In genomic region chr4:119037709-119038463, GRCh38 we compare ENCODE assay signal across 10 cellular contexts.
A peak's percentile ranks its signal among the peaks of the same experiment; 100 is the strongest.
DNase-seq lines count a peak whose midpoint lies in the region; ATAC-seq and TF ChIP-seq lines count a peak whose summit lies in the region.
"Had no signal": no experiment of that assay in that cellular context is flagged by ENCODE, and none has a peak within 500 bp of the region (broad histone marks: within the 10 kb centered on the region; RNA-seq: fewer than 3 reads in every experiment).

No MANE protein-coding gene starts in this region.

- peaks cover 19% of the 10 kb centered on the region for H3K4me1 Mint-ChIP-seq in progenitor cell of endocrine pancreas (ENCODE audit: low read depth)
- H3K4me1 Mint-ChIP-seq: activated naive CD8-positive, alpha-beta T cell treated with anti-CD3 and anti-CD28 coated beads, Interleukin-2, amount 10 ng/mL, durations not matched to agents 7 days and 5 days had no signal

- TF ChIP-seq CTCF in GM10266 (IDR thresholded peaks at IDR 0.05; ENCODE audit: control insufficient read depth, insufficient read depth, low read depth, missing control alignments) (no peak), progenitor cell of endocrine pancreas (IDR thresholded peaks at IDR 0.05; ENCODE audit: unreplicated experiment) (no peak), PC-3 (conservative IDR thresholded peaks at IDR 0.05; ENCODE audit: low read depth, low read length) (no peak)

- ATAC-seq in GM21360 (IDR thresholded peaks at IDR 0.05; ENCODE audit: unreplicated experiment): peak; percentile 60
- peak; percentile 43 for ATAC-seq in HG03439 (IDR thresholded peaks at IDR 0.05; ENCODE audit: unreplicated experiment)
- ATAC-seq in PC-3: no peak
- no peak for ATAC-seq in GM19324 (IDR thresholded peaks at IDR 0.05; ENCODE audit: low FRiP score, unreplicated experiment)

- peak overlapping the region; percentile 68 for H3K27ac ChIP-seq in muscle layer of duodenum (ENCODE audit: low read length)
- H3K27ac ChIP-seq in PC-3 (ENCODE audit: low read length): no peak overlapping the region

- H3F3A ChIP-seq in PC-3 (ENCODE audit: low read length, unreplicated experiment): no peaks in the 10 kb centered on the region

- no peaks in the 10 kb centered on the region for H3K9me2 ChIP-seq in PC-3 (replicated peaks; ENCODE audit: low read length)

- H3K27me3 ChIP-seq in muscle layer of duodenum (ENCODE audit: low read depth, low read length) (no peaks in the 10 kb centered on the region), PC-3 (ENCODE audit: low read length) (no peaks in the 10 kb centered on the region)

- peaks cover 0 to 13% of the 10 kb centered on the region in 2 donors for H3K36me3 ChIP-seq in muscle layer of duodenum (ENCODE audit: control insufficient read depth in 1 of 2, insufficient read depth in 2 of 2, low read length in 2 of 2)
- H3K36me3 ChIP-seq in PC-3 (ENCODE audit: low read depth, low read length): no peaks in the 10 kb centered on the region

- no peak overlapping the region for H3K4me2 ChIP-seq in PC-3 (ENCODE audit: low read length)

- H3K9me3 ChIP-seq in muscle layer of duodenum (ENCODE audit: control insufficient read depth in 1 of 2, low read length in 2 of 2): no peaks in the 10 kb centered on the region
- no peaks in the 10 kb centered on the region for H3K9me3 ChIP-seq in PC-3 (ENCODE audit: low read length)

- H3K4me3 Mint-ChIP-seq in progenitor cell of endocrine pancreas (ENCODE audit: low read depth): no peak overlapping the region
- H3K4me3 Mint-ChIP-seq: activated naive CD8-positive, alpha-beta T cell treated with anti-CD3 and anti-CD28 coated beads, Interleukin-2, amount 10 ng/mL, durations not matched to agents 7 days and 5 days; T-helper 1 cell treated with Interleukin-12 subunit alpha and Interleukin-12 subunit beta and Interleukin-4 antibody, amounts not matched to agents 30 μg/mL and 1 μg/mL, for 36 hours had no signal

- CTCF ChIA-PET in PC-3 (lab: Charles Lee): no interaction called here

- POLR2A ChIA-PET in PC-3 (lab: Charles Lee; ENCODE audit: unreplicated experiment): no interaction called here

- H3K9me3 Mint-ChIP-seq in progenitor cell of endocrine pancreas (ENCODE audit: low read depth): no peaks in the 10 kb centered on the region
- H3K9me3 Mint-ChIP-seq: activated naive CD8-positive, alpha-beta T cell treated with anti-CD3 and anti-CD28 coated beads, Interleukin-2, amount 10 ng/mL, durations not matched to agents 7 days and 5 days; T-helper 1 cell treated with Interleukin-12 subunit alpha and Interleukin-12 subunit beta and Interleukin-4 antibody, amounts not matched to agents 30 μg/mL and 1 μg/mL, for 36 hours had no signal

- H2AFZ ChIP-seq in PC-3 (ENCODE audit: low read length): no peak overlapping the region

- H4K20me1 ChIP-seq in PC-3 (ENCODE audit: low read length): no peaks in the 10 kb centered on the region

- BruUV-seq in PC-3 (replicated peaks; lab: Mats Ljungman, UMichigan): no TSS peak

- no peaks in the 10 kb centered on the region for H3K79me2 ChIP-seq in PC-3 (ENCODE audit: low read length)

- H3K9ac ChIP-seq in PC-3 (ENCODE audit: low read length): no peak overlapping the region

- H3K4me1 ChIP-seq in muscle layer of duodenum (ENCODE audit: control insufficient read depth in 1 of 2, insufficient read depth in 2 of 2, low read length in 2 of 2) (peaks cover 0 to 63% of the 10 kb centered on the region in 2 donors), PC-3 (ENCODE audit: insufficient read depth, low read length) (peaks cover 4% of the 10 kb centered on the region; the same call in 1 of the 2 replicates)

- no peaks in the 10 kb centered on the region for H3K27me3 Mint-ChIP-seq in progenitor cell of endocrine pancreas
- H3K27me3 Mint-ChIP-seq: activated naive CD8-positive, alpha-beta T cell treated with anti-CD3 and anti-CD28 coated beads, Interleukin-2, amount 10 ng/mL, durations not matched to agents 7 days and 5 days had no signal

- no peaks in the 10 kb centered on the region for H3K36me3 Mint-ChIP-seq in progenitor cell of endocrine pancreas (ENCODE audit: insufficient read depth)
- H3K36me3 Mint-ChIP-seq: activated naive CD8-positive, alpha-beta T cell treated with anti-CD3 and anti-CD28 coated beads, Interleukin-2, amount 10 ng/mL, durations not matched to agents 7 days and 5 days had no signal

- no peak overlapping the region for H3K4me3 ChIP-seq in muscle layer of duodenum (ENCODE audit: low read depth in 1 of 2, low read length in 2 of 2)
- H3K4me3 ChIP-seq in PC-3 (ENCODE audit: low read length): no peak overlapping the region

- no peak overlapping the region for H3K27ac Mint-ChIP-seq in progenitor cell of endocrine pancreas
- H3K27ac Mint-ChIP-seq: activated naive CD8-positive, alpha-beta T cell treated with anti-CD3 and anti-CD28 coated beads, Interleukin-2, amount 10 ng/mL, durations not matched to agents 7 days and 5 days; T-helper 1 cell treated with Interleukin-12 subunit alpha and Interleukin-12 subunit beta and Interleukin-4 antibody, amounts not matched to agents 30 μg/mL and 1 μg/mL, for 36 hours had no signal

- intact Hi-C loops in PC-3 (cut with micrococcal nuclease): no loop called here

- DNase-seq in GM10266 (ENCODE audit: extremely low spot score) (peak; percentile 17), progenitor cell of endocrine pancreas (ENCODE audit: low spot score, unreplicated experiment) (no peak), PC-3 (no peak), glomerular visceral epithelial cell (ENCODE audit: extremely low spot score) (no peak)
- DNase-seq: activated naive CD8-positive, alpha-beta T cell treated with anti-CD3 and anti-CD28 coated beads, Interleukin-2, amount 10 ng/mL, durations not matched to agents 7 days and 5 days had no signal

Comparison
In these comparisons a context has a peak if more than half of its experiments do, and no peak if none do; other contexts are left out.
1. ATAC-seq: peak in GM21360 (single experiment) and HG03439 (single experiment); none in PC-3 (single experiment) and GM19324 (single experiment).